Comparison of ENCODE assay signal across 26 cellular contexts in the genomic region with DNA sequence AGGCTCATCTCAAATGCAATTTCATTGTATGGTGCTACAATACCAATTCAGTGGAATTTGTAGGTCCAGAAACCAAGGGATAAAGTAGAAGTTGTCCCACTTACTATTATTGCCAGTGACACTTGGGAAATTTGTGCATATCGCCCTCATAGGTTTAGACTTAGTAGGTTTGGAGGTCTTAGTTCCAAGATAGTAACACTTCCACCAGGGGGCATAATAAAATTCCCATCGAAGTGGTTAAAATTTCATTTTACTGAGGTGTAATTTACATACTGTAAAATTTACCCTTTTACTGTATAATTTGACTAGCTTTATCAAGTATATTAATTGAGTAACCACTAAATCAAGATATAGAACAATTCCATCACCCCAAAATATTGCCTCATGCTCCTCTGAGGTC.
A peak's percentile ranks its signal among the peaks of the same experiment; 100 is the strongest.
DNase-seq lines count a peak whose midpoint lies in the region; ATAC-seq, FAIRE-seq and TF ChIP-seq lines count a peak whose summit lies in the region.
"Had no signal": no experiment of that assay in that cellular context is flagged by ENCODE, and none has a peak within 500 bp of the region (broad histone marks: within the 10 kb centered on the region; RNA-seq: fewer than 3 reads in every experiment).

No MANE protein-coding gene starts in this region.

- H3K4me3 ChIP-seq in GM23338, result no peak overlapping the region
- no peak overlapping the region for H3K4me3 ChIP-seq in small intestine (ENCODE audit: low read depth in 1 of 2, low read length in 2 of 2)
- H3K4me3 ChIP-seq: K562, upper lobe of right lung had no signal

- TF ChIP-seq CTCF in 22Rv1 (IDR thresholded peaks at IDR 0.05), result peak; percentile 33; the same call in 1 of the 2 replicates
- peak; percentile 44 to 64; a peak in 3 of 4 replicates for TF ChIP-seq CTCF in GM23338 (conservative IDR thresholded peaks at IDR 0.05; ENCODE audit: low read depth in 2 of 2)
- TF ChIP-seq CTCF in foreskin keratinocyte (conservative IDR thresholded peaks at IDR 0.05), result peak; percentile 45

- H2AFZ ChIP-seq in GM23338, result no peak overlapping the region

- H3F3A ChIP-seq in GM23338 (replicated peaks; ENCODE audit: low read depth), result no peaks in the 10 kb centered on the region

- no peaks in the 10 kb centered on the region for H3K27me3 Mint-ChIP-seq in GM23338 (ENCODE audit: insufficient read depth, low read depth, poor library complexity)
- H3K27me3 Mint-ChIP-seq: activated CD4-positive, alpha-beta memory T cell treated with anti-CD3 and anti-CD28 coated beads, Interleukin-2, amount 10 ng/mL, durations not matched to agents 7 days and 5 days; naive B cell had no signal

- DNase-seq in GM23338 (ENCODE audit: low spot score), result peak; percentile 49
- DNase-seq in RKO (ENCODE audit: low spot score), result peak; percentile 3
- DNase-seq in foreskin keratinocyte, result no peak
- DNase-seq in HUDEP-2 (lab: John Stamatoyannopoulos, UW; ENCODE audit: unreplicated experiment in 76 of 76), result no peak
- DNase-seq in HCEC 1CT, result no peak
- DNase-seq in small intestine, result no peak
- DNase-seq: ACHN; activated CD4-positive, alpha-beta memory T cell treated with anti-CD3 and anti-CD28 coated beads, Interleukin-2, amount 10 ng/mL, durations not matched to agents 7 days and 5 days; activated CD4-positive, CD25-positive, alpha-beta regulatory T cell; activated T-cell treated with anti-CD3 and anti-CD28 coated beads, Interleukin-2, amount 50 U/mL, for 4 hours; cortex of kidney; mesenchymal stem cell; naive B cell; NCI-H1930; NCI-H226; NCI-H82; posterior cingulate gyrus; stimulated activated CD4-positive, alpha-beta T cell treated with anti-CD3 and anti-CD28 coated beads, Interleukin-2, amount 100 ng/mL, for 48 hours; upper lobe of right lung had no signal

- H3K4me1 ChIP-seq in GM23338 (ENCODE audit: insufficient read depth), result no peaks in the 10 kb centered on the region
- H3K4me1 ChIP-seq in foreskin keratinocyte, result no peaks in the 10 kb centered on the region
- no peaks in the 10 kb centered on the region for H3K4me1 ChIP-seq in small intestine (ENCODE audit: control insufficient read depth in 2 of 2, insufficient read depth in 1 of 2, low read depth in 1 of 2, low read length in 1 of 2)
- H3K4me1 ChIP-seq: upper lobe of right lung had no signal

- peaks cover 5% of the 10 kb centered on the region; the same call in 1 of the 2 replicates for H3K9me2 ChIP-seq in GM23338 (ENCODE audit: insufficient read depth)

- H4K20me1 ChIP-seq in GM23338 (replicated peaks; ENCODE audit: insufficient read depth), result no peaks in the 10 kb centered on the region

- no peaks in the 10 kb centered on the region for H3K27me3 ChIP-seq in GM23338 (ENCODE audit: insufficient read depth)
- no peaks in the 10 kb centered on the region for H3K27me3 ChIP-seq in foreskin keratinocyte
- no peaks in the 10 kb centered on the region for H3K27me3 ChIP-seq in small intestine (ENCODE audit: control insufficient read depth in 2 of 2, insufficient read depth in 2 of 2, low read length in 2 of 2)
- H3K27me3 ChIP-seq: upper lobe of right lung had no signal

- H3K36me3 ChIP-seq in GM23338 (ENCODE audit: insufficient read depth) (0 out of 2 replicates have a peak, but pooled peaks cover 5% of the 10 kb centered on the region), small intestine (ENCODE audit: control insufficient read depth in 2 of 2, insufficient read depth in 2 of 2, low read length in 2 of 2) (no peaks in the 10 kb centered on the region)
- H3K36me3 ChIP-seq: upper lobe of right lung had no signal

- no peak overlapping the region for H3K4me3 Mint-ChIP-seq in GM23338
- H3K4me3 Mint-ChIP-seq: activated CD4-positive, alpha-beta memory T cell treated with anti-CD3 and anti-CD28 coated beads, Interleukin-2, amount 10 ng/mL, durations not matched to agents 7 days and 5 days; activated T-cell treated with anti-CD3 and anti-CD28 coated beads, Interleukin-2, amount 50 U/mL, for 4 hours; naive B cell had no signal

- H3K9me3 ChIP-seq in small intestine (ENCODE audit: control insufficient read depth, low read depth), result no peaks in the 10 kb centered on the region

- peaks cover 39% of the 10 kb centered on the region for H3K9me3 Mint-ChIP-seq in GM23338

- FAIRE-seq in small intestine (lab: Jason Lieb, UNC), result no peak
- FAIRE-seq: endothelial cell of umbilical vein, frontal cortex, K562 had no signal

- peaks cover 26% of the 10 kb centered on the region for H3K36me3 Mint-ChIP-seq in GM23338 (ENCODE audit: low read depth)
- H3K36me3 Mint-ChIP-seq: naive B cell had no signal

- H3K27ac ChIP-seq in 22Rv1 (no peak overlapping the region), GM23338 (ENCODE audit: low read depth) (no peak overlapping the region), foreskin keratinocyte (no peak overlapping the region), small intestine (ENCODE audit: low read depth in 1 of 2, low read length in 1 of 2) (no peak overlapping the region)
- H3K27ac ChIP-seq: upper lobe of right lung had no signal

- ATAC-seq in GM23338 (no peak), foreskin keratinocyte (no peak), GM21360 (IDR thresholded peaks at IDR 0.05; ENCODE audit: unreplicated experiment) (no peak)
- ATAC-seq: activated naive CD4-positive, alpha-beta T cell treated with anti-CD3 and anti-CD28 coated beads, Interleukin-2, amount 50 U/mL, for 72 hours; activated T-cell treated with anti-CD3 and anti-CD28 coated beads, Interleukin-2, amount 50 U/mL, for 4 hours; K562; Panc1; upper lobe of right lung had no signal

- H3K79me2 ChIP-seq in GM23338 (replicated peaks; ENCODE audit: insufficient read depth), result no peaks in the 10 kb centered on the region

- H3K4me2 ChIP-seq in GM23338, result no peak overlapping the region

- H3K4me1 Mint-ChIP-seq in GM23338, result no peaks in the 10 kb centered on the region
- H3K4me1 Mint-ChIP-seq: activated CD4-positive, alpha-beta memory T cell treated with anti-CD3 and anti-CD28 coated beads, Interleukin-2, amount 10 ng/mL, durations not matched to agents 7 days and 5 days; naive B cell had no signal

- 76 to 86% (median 85%) methylated on average over 2 of the region's 2 CpGs for WGBS in small intestine, 3 donors

- no peak overlapping the region for H3K27ac Mint-ChIP-seq in GM23338
- H3K27ac Mint-ChIP-seq: activated CD4-positive, alpha-beta memory T cell treated with anti-CD3 and anti-CD28 coated beads, Interleukin-2, amount 10 ng/mL, durations not matched to agents 7 days and 5 days; activated naive CD4-positive, alpha-beta T cell treated with anti-CD3 and anti-CD28 coated beads, Interleukin-2, amount 50 U/mL, for 72 hours; naive B cell had no signal

TF ChIP-seq in GM23338, 12 proteins besides CTCF, POLR2A, EP300 and RAD21 (continues in another document):
- TF ChIP-seq CREB1 (CRISPR knock-in tag; IDR thresholded peaks at IDR 0.05; ENCODE audit: low read depth) (no peak), EZH2phosphoT487 (IDR thresholded peaks at IDR 0.05; ENCODE audit: unreplicated experiment) (no peak), POLR2AphosphoS5 (IDR thresholded peaks at IDR 0.05; ENCODE audit: low read depth) (no peak), ZNF114 (CRISPR knock-in tag; IDR thresholded peaks at IDR 0.05) (no peak), NANOG (IDR thresholded peaks at IDR 0.05; ENCODE audit: borderline replicate concordance) (no peak), ZNF331 (CRISPR knock-in tag; IDR thresholded peaks at IDR 0.05; ENCODE audit: low read depth) (no peak)

Comparison
In these comparisons a context has a peak if more than half of its experiments do, and no peak if none do; other contexts are left out.
1. DNase-seq: peak in GM23338 (single experiment) and RKO (single experiment); none in foreskin keratinocyte (0 of 2), HUDEP-2 (0 of 76), HCEC 1CT (single experiment) and small intestine (single experiment).
2. Peak in every context shown above with its lines, with median percentiles within 50 percentile points of each other: CTCF ChIP-seq.